11 cellular contexts compared by ENCODE assay signal in the genomic region with DNA sequence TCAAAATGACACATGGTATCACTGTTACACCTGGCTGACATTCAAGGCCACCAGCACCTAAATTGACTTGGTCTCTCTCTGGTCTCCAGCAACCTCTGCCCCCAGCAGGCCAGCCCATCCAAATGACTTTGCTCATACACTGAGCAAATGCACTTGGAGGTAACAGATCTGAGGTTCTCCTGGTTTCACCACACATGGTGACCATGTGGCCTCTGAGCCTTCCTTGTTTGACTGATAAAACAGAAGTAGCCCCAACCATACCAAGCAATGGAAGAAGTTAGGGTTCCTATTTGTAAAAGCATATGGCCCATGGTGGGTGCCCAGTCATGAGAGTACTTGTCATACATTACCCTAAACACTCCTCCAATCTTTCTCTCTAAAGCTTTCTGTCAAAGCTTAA.
"Had no signal": no experiment of that assay in that cellular context is flagged by ENCODE, and none has a peak within 500 bp of the region (broad histone marks: within the 10 kb centered on the region; RNA-seq: fewer than 3 reads in every experiment).

No MANE protein-coding gene starts in this region.

- DNase-seq: GM23248, GOT3, H7, H9, HCEC 1CT, HFFc6 had no signal

- FAIRE-seq: H1, H54 had no signal

- H3K4me3 ChIP-seq: GM23248, GM23338, HAP-1 had no signal

- H2AFZ ChIP-seq: GM23248, GM23338 had no signal

- H3K9me3 ChIP-seq: HAP-1 had no signal

- H3K4me1 ChIP-seq: HAP-1 had no signal

- H3K27ac ChIP-seq: GM23248 had no signal

- ATAC-seq: GM23338, HCT116 had no signal

- H3K4me2 ChIP-seq: GM23338 had no signal

- H3K9ac ChIP-seq: GM23248 had no signal
